ENCODE assay signal across 1 cellular context in the genomic region with DNA sequence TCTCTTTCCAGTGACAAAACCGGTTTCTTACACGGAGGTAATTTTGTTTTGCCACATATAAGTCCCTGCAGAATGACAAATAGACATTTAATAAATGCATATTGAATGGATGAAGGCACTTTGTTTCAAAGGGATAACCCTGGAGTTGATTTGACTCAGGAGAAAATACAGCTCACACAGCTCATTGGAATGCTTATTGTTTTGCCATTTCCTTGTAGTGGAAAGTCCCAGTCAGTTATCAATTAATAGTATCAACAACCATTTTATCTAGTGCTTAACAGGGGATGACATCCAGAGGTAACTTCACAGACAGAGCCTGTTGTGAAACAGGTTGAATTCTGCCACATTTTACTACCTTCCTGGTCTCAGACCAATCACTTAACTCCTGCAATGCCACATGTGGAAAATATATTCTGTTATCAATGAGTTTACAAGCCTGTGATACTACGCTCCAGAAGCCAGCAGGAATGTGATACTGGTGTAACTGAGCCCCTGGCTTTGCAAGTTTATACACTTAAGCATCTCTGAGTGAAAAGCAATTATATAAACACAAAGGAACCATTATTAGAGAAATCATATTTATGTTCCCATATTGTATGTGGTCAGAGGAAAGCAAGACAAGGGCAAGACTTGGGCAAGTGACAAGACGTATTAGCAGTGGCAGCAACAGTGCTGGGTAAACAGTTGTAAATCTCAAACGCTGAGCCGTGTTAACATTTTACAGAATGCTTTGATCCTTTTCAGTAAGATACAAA.
TF ChIP-seq lines count a peak whose summit lies in the region.

No MANE protein-coding gene starts in this region.

TF ChIP-seq in SK-N-SH, 30 proteins besides CTCF, POLR2A, EP300 and RAD21 (continued from another document):
- TF ChIP-seq REST (IDR thresholded peaks at IDR 0.05; ENCODE audit: low read depth, low read length), result no peak
- TF ChIP-seq GATA2 (CRISPR knock-in tag; IDR thresholded peaks at IDR 0.05), result no peak
- TF ChIP-seq, protein P1, sequence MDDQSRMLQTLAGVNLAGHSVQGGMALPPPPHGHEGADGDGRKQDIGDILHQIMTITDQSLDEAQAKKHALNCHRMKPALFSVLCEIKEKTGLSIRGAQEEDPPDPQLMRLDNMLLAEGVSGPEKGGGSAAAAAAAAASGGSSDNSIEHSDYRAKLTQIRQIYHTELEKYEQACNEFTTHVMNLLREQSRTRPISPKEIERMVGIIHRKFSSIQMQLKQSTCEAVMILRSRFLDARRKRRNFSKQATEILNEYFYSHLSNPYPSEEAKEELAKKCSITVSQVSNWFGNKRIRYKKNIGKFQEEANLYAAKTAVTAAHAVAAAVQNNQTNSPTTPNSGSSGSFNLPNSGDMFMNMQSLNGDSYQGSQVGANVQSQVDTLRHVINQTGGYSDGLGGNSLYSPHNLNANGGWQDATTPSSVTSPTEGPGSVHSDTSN (IDR thresholded peaks at IDR 0.05), result no peak
TF ChIP-seq in SK-N-SH: peak in this region for 0.
